ENCODE assay signal across 18 cellular contexts in the genomic region with DNA sequence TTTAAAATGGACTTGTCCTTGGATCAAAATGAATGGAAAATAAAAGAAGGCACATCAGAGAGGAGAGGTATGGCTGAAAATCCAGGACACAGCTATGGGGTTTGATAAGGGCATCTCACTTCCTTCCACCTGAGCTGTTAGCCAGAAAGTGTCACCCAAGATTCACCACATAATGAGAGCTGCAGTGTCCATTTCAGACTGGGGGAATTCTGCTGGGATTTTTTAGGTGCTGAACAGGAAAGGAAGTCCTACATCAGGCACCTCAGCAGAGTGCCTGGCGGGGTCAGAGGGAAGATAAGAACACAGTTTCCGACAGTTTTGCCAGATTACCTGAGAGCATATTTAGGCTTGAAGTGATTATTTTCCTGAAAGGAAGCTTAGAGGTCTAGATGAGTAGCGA.
DNase-seq lines count a peak whose midpoint lies in the region; ATAC-seq, FAIRE-seq and TF ChIP-seq lines count a peak whose summit lies in the region.
"Had no signal": no experiment of that assay in that cellular context is flagged by ENCODE, and none has a peak within 500 bp of the region (broad histone marks: within the 10 kb centered on the region; RNA-seq: fewer than 3 reads in every experiment).

No MANE protein-coding gene starts in this region.

- H3K79me2 ChIP-seq in GM12878 (ENCODE audit: control insufficient read depth, insufficient read depth, low read length), result no peaks in the 10 kb centered on the region

- H3K4me3 Mint-ChIP-seq in neural crest cell, result no peak overlapping the region
- H3K4me3 Mint-ChIP-seq: CD8-positive, alpha-beta memory T cell had no signal

- POLR2A ChIA-PET in GM12878 (lab: Charles Lee), result no interaction called here

- H3K36me3 ChIP-seq in GM12878 (ENCODE audit: control insufficient read depth in 2 of 2, insufficient read depth in 2 of 2, low read length in 1 of 2), result no peaks in the 10 kb centered on the region
- H3K36me3 ChIP-seq: BLaER1 had no signal

- H3K27me3 ChIP-seq in GM12878 (replicated peaks in 1 of 2; ENCODE audit: control insufficient read depth in 2 of 2, insufficient read depth in 2 of 2, low read length in 1 of 2), result no peaks in the 10 kb centered on the region
- H3K27me3 ChIP-seq: BLaER1 had no signal

- TF ChIP-seq POLR2A in GM12878 (IDR thresholded peaks at IDR 0.05; ENCODE audit: low read depth, low read length), result no peak

- DNase-seq in GM12878 (ENCODE audit: low read depth, low spot score) (no peak), neural crest cell (ENCODE audit: low read depth, low spot score) (no peak), frontal cortex (ENCODE audit: low spot score in 2 of 2) (no peak)
- DNase-seq: 8988T; AML-193; Caco-2; CD8-positive, alpha-beta memory T cell; DND-41; GDM1; IMR-90; KBM-7 had no signal

- H3K4me2 ChIP-seq in GM12878 (ENCODE audit: control insufficient read depth, insufficient read depth), result no peak overlapping the region; the same call in 1 of the 2 replicates
- H3K4me2 ChIP-seq: BLaER1 had no signal

- no peaks in the 10 kb centered on the region for H4K20me1 ChIP-seq in GM12878 (ENCODE audit: control insufficient read depth, insufficient read depth)
- H4K20me1 ChIP-seq: BLaER1 had no signal

- no peak overlapping the region for H3K4me3 ChIP-seq in GM12878
- H3K4me3 ChIP-seq: BLaER1 had no signal

- H3K9me3 Mint-ChIP-seq in neural crest cell, result peaks cover 3% of the 10 kb centered on the region

- RAD21 ChIA-PET in GM12878 (lab: Charles Lee; ENCODE audit: unreplicated experiment), result interaction anchor here (0.5 to 1.2 kb wide), 2 partner anchors 12 to 65 kb away, joined by 3 read pairs; no protein-coding TSS in a partner anchor

- H3K27ac ChIP-seq in GM12878 (ENCODE audit: control insufficient read depth, insufficient read depth), result no peak overlapping the region
- H3K27ac ChIP-seq: BLaER1 had no signal

- no peaks in the 10 kb centered on the region for H3K27me3 Mint-ChIP-seq in neural crest cell (ENCODE audit: low read depth)
- H3K27me3 Mint-ChIP-seq: CD8-positive, alpha-beta memory T cell had no signal

- in situ Hi-C loops in GM12878 (cut with MboI), result no loop called here

- TF ChIP-seq EP300 in GM12878 (IDR thresholded peaks at IDR 0.05; ENCODE audit: borderline replicate concordance in 1 of 2, control insufficient read depth in 1 of 2, low read depth in 2 of 2, low read length in 2 of 2), result no peak

- TF ChIP-seq RAD21 in GM12878 (IDR thresholded peaks at IDR 0.05; ENCODE audit: insufficient read depth, low read depth, low read length), result no peak

- H3K27ac Mint-ChIP-seq in neural crest cell (ENCODE audit: unreplicated experiment), result peak overlapping the region; percentile 20
- H3K27ac Mint-ChIP-seq: CD8-positive, alpha-beta memory T cell had no signal

- SMC1A ChIA-PET in GM12878 (lab: Charles Lee; ENCODE audit: uncharacterized antibody, unreplicated experiment), result interaction anchor here (1.0 kb wide), 1 partner anchor 17 kb away, joined by 3 read pairs; no protein-coding TSS in a partner anchor

- ATAC-seq in GM18868 (IDR thresholded peaks at IDR 0.05; ENCODE audit: unreplicated experiment) (peak; percentile 63), HG02852 (IDR thresholded peaks at IDR 0.05; ENCODE audit: unreplicated experiment) (peak; percentile 65), GM12878 (peak; percentile 35; the same call in 2 of the 3 replicates), HG03520 (IDR thresholded peaks at IDR 0.05; ENCODE audit: unreplicated experiment) (no peak), GM18858 (IDR thresholded peaks at IDR 0.05; ENCODE audit: unreplicated experiment) (no peak)
- ATAC-seq: HCT116 had no signal

- WGBS in GM12878 (ENCODE audit: insufficient coverage, insufficient replicate concordance, low lambda C conversion rate, missing lambda C conversion rate), result 17% methylated on average over 3 of the region's 3 CpGs

- intact Hi-C loops in GM12878 (cut with micrococcal nuclease; ENCODE audit: unreplicated experiment), result no loop called here

- BruUV-seq in GM12878 (replicated peaks; lab: Mats Ljungman, UMichigan), result no TSS peak

- no peaks in the 10 kb centered on the region for H3K36me3 Mint-ChIP-seq in neural crest cell (ENCODE audit: low read depth)
- H3K36me3 Mint-ChIP-seq: CD8-positive, alpha-beta memory T cell had no signal

- FAIRE-seq in GM12878 (lab: Jason Lieb, UNC) (no peak), frontal cortex (lab: Jason Lieb, UNC) (no peak)
- FAIRE-seq: H54 had no signal

- no peaks in the 10 kb centered on the region for H3K9me3 ChIP-seq in GM12878 (replicated peaks; ENCODE audit: control insufficient read depth, insufficient read depth, low read length)
- H3K9me3 ChIP-seq: Caco-2 had no signal

- no peak overlapping the region for H2AFZ ChIP-seq in GM12878 (ENCODE audit: control insufficient read depth, low read depth, low read length)

- TF ChIP-seq CTCF in GM12878 (IDR thresholded peaks at IDR 0.05 in 2 of 3, conservative IDR thresholded peaks at IDR 0.05 in 1 of 3; ENCODE audit: control insufficient read depth in 2 of 3, extremely low read depth in 1 of 3, insufficient read depth in 1 of 3, low read depth in 3 of 3, low read length in 3 of 3) (no peak), neural crest cell (conservative IDR thresholded peaks at IDR 0.05) (no peak)

- H3K4me1 ChIP-seq in GM12878 (ENCODE audit: control insufficient read depth, insufficient read depth, low read length), result no peaks in the 10 kb centered on the region
- H3K4me1 ChIP-seq: BLaER1, Caco-2 had no signal

- CTCF ChIA-PET in GM12878 (lab: Yijun Ruan, JAX), result interaction anchor here (0.5 to 1.4 kb wide), 4 partner anchors 11 to 1267 kb away, joined by 3 to 4 read pairs (median 3); no protein-coding TSS in a partner anchor

- H3K9ac ChIP-seq in GM12878 (ENCODE audit: control insufficient read depth, insufficient read depth, low read length), result no peak overlapping the region
- H3K9ac ChIP-seq: BLaER1 had no signal

- peaks cover 16% of the 10 kb centered on the region for H3K4me1 Mint-ChIP-seq in neural crest cell
- H3K4me1 Mint-ChIP-seq: CD8-positive, alpha-beta memory T cell had no signal

TF ChIP-seq in GM12878, 131 proteins besides CTCF, POLR2A, EP300 and RAD21:
- no peak for TF ChIP-seq POLR2AphosphoS5 (IDR thresholded peaks at IDR 0.05; ENCODE audit: low read length)
- TF ChIP-seq HCFC1 (IDR thresholded peaks at IDR 0.05; ENCODE audit: low read length), result no peak
- TF ChIP-seq, protein P1, sequence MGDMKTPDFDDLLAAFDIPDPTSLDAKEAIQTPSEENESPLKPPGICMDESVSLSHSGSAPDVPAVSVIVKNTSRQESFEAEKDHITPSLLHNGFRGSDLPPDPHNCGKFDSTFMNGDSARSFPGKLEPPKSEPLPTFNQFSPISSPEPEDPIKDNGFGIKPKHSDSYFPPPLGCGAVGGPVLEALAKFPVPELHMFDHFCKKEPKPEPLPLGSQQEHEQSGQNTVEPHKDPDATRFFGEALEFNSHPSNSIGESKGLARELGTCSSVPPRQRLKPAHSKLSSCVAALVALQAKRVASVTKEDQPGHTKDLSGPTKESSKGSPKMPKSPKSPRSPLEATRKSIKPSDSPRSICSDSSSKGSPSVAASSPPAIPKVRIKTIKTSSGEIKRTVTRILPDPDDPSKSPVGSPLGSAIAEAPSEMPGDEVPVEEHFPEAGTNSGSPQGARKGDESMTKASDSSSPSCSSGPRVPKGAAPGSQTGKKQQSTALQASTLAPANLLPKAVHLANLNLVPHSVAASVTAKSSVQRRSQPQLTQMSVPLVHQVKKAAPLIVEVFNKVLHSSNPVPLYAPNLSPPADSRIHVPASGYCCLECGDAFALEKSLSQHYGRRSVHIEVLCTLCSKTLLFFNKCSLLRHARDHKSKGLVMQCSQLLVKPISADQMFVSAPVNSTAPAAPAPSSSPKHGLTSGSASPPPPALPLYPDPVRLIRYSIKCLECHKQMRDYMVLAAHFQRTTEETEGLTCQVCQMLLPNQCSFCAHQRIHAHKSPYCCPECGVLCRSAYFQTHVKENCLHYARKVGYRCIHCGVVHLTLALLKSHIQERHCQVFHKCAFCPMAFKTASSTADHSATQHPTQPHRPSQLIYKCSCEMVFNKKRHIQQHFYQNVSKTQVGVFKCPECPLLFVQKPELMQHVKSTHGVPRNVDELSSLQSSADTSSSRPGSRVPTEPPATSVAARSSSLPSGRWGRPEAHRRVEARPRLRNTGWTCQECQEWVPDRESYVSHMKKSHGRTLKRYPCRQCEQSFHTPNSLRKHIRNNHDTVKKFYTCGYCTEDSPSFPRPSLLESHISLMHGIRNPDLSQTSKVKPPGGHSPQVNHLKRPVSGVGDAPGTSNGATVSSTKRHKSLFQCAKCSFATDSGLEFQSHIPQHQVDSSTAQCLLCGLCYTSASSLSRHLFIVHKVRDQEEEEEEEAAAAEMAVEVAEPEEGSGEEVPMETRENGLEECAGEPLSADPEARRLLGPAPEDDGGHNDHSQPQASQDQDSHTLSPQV (IDR thresholded peaks at IDR 0.05), result no peak
- TF ChIP-seq, protein P2, sequence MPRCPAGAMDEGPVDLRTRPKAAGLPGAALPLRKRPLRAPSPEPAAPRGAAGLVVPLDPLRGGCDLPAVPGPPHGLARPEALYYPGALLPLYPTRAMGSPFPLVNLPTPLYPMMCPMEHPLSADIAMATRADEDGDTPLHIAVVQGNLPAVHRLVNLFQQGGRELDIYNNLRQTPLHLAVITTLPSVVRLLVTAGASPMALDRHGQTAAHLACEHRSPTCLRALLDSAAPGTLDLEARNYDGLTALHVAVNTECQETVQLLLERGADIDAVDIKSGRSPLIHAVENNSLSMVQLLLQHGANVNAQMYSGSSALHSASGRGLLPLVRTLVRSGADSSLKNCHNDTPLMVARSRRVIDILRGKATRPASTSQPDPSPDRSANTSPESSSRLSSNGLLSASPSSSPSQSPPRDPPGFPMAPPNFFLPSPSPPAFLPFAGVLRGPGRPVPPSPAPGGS (IDR thresholded peaks at IDR 0.05; ENCODE audit: borderline replicate concordance, insufficient read depth, low read depth, low read length, poor library complexity, severe bottlenecking), result no peak
- TF ChIP-seq ZZZ3 (IDR thresholded peaks at IDR 0.05; ENCODE audit: control insufficient read depth, insufficient read length, low read depth), result no peak
- no peak for TF ChIP-seq CBX5 (IDR thresholded peaks at IDR 0.05; ENCODE audit: low read depth)
- no peak for TF ChIP-seq EZH2 (IDR thresholded peaks at IDR 0.05; ENCODE audit: borderline replicate concordance, control insufficient read depth, low read depth, low read length)
- TF ChIP-seq MEF2B (IDR thresholded peaks at IDR 0.05; ENCODE audit: partially characterized antibody, poor library complexity, severe bottlenecking), result no peak
TF ChIP-seq in GM12878: peak in this region for 0.

Comparison
In these comparisons a context has a peak if more than half of its experiments do, and no peak if none do; other contexts are left out.
1. ATAC-seq: peak in GM18868 (single experiment), HG02852 (single experiment) and GM12878 (single experiment); none in HG03520 (single experiment) and GM18858 (single experiment).